In the genomic region with DNA sequence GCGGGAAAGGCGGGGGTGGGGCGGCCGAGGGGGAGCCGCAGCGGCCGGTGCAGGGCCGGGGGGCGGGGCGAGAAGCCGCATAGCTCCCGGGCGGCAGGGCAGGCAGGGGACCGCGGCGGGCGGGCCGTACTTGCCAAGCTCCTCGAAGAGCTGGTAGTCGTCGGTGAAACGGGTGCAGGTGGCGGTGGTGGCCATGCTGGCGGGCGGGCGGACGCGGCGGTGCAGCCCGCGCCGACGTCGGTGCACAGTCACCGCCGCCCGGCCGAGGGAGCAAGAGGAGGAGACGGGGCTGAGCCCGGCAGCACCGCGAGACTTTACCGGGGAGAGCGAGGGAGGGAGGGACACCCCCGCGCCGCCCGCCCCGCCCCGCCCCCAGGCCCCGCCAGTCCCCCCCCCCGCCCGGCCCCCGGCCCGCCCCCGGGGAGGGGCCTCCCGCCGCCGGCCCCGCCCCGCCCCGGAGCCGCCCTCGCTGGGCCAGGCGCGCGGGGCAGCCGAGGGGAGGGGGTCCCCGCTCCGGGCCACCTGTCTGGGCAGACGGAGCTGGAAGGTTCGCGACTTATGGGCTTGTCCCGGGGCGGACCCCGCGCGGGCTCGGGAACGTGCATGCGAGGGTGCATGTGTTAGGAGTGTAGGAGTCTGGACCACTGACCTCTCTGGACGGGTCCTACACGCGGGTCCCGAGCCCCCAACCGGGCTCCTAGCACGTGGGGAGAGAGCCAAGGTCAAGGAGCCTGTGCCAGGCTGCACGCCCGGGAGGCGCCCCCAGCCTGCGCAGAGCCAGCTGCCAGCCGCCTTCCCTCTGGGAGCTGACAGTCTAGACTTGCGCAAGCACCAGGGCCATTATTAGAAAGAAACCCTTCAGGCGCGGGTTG, we compare ENCODE assay signal across 8 cellular contexts. TPM values are rescaled to one million over a fixed set of nuclear protein-coding genes. Genes with fewer than 3 reads are reported as not detected.
DNase-seq lines count a peak whose midpoint lies in the region; ATAC-seq and TF ChIP-seq lines count a peak whose summit lies in the region.

Gene CAMK2G (minus strand): TSS at position 289 of the 872 bp plus-strand sequence. CDS start 94 bp downstream, at position 195.

- peak; percentile 61 for DNase-seq in AG09319 (ENCODE audit: extremely low read depth, low read depth)
- peak; percentile 83 for DNase-seq in NCI-H82 (lab: John Stamatoyannopoulos, UW)
- peak; percentile 76 to 82 for DNase-seq in activated CD4-positive, alpha-beta T cell treated with anti-CD3 and anti-CD28 coated beads, Interleukin-2, amount 50 U/mL, for 4 hours
- DNase-seq in dermis blood vessel endothelial cell: peak; percentile 88
- DNase-seq in right lobe of liver: peak; percentile 87 to 91 (median 90)
- DNase-seq in stimulated activated CD4-positive, alpha-beta T cell treated with anti-CD3 and anti-CD28 coated beads, Interleukin-4, amount 100 ng/mL, for 4 hours: peak; percentile 78 to 81

- TF ChIP-seq POLR2A in right lobe of liver (IDR thresholded peaks at IDR 0.05): peak; percentile 49

- no peaks in the 10 kb centered on the region for H3K9me3 ChIP-seq in right lobe of liver

- H3K27me3 ChIP-seq in right lobe of liver: no peaks in the 10 kb centered on the region

- intact Hi-C loops in right lobe of liver (cut with DNase I): no loop called here

- WGBS in right lobe of liver (ENCODE audit: insufficient coverage, low coverage, low lambda C conversion rate, missing lambda C conversion rate): 0% methylated on average over 6 of the region's 95 CpGs

- no peaks in the 10 kb centered on the region for H3K36me3 ChIP-seq in right lobe of liver

- peaks cover 0 to 21% (median 0%) of the 10 kb centered on the region in 4 donors for H3K4me1 ChIP-seq in right lobe of liver

- peak; percentile 88 for ATAC-seq in GM19023 (IDR thresholded peaks at IDR 0.05; ENCODE audit: unreplicated experiment)
- ATAC-seq in HG03196 (IDR thresholded peaks at IDR 0.05; ENCODE audit: unreplicated experiment): peak; percentile 63
- ATAC-seq in right lobe of liver: peak; percentile 89 to 93 (median 92)

- TF ChIP-seq CTCF in AG09319 (IDR thresholded peaks at IDR 0.05; ENCODE audit: low read depth, low read length) (no peak), right lobe of liver (IDR thresholded peaks at IDR 0.05) (no peak)

- peak within 1 kb of the TSS; percentile 78 to 94 (median 78) for H3K4me3 ChIP-seq in right lobe of liver

- H3K27ac ChIP-seq in right lobe of liver: peak within 1 kb of the TSS; percentile 12 to 66 (median 31)

RNA-seq across cellular contexts. Expression of gene CAMK2G, which starts in this region (rescaled TPM):
- total RNA-seq in dermis blood vessel endothelial cell (27.9 and 35.1 TPM in 2 replicates), right lobe of liver (10 to 100 TPM in 2 of 6 experiments, 1 to 10 TPM in 4; 8.3 to 10.7 (median 9.4) TPM)

Comparison
In these comparisons a context has a peak if more than half of its experiments do, and no peak if none do; other contexts are left out.
1. Peak in every context shown above with its lines: DNase-seq, ATAC-seq, H3K4me3 ChIP-seq and H3K27ac ChIP-seq.